ENCODE assay signal across 7 cellular contexts in genomic region chr9:137304383-137305059, GRCh38. TPM values are rescaled to one million over a fixed set of nuclear protein-coding genes. Genes with fewer than 3 reads are reported as not detected.
A peak's percentile ranks its signal among the peaks of the same experiment; 100 is the strongest.
DNase-seq lines count a peak whose midpoint lies in the region; ATAC-seq and TF ChIP-seq lines count a peak whose summit lies in the region.
"Had no signal": no experiment of that assay in that cellular context is flagged by ENCODE, and none has a peak within 500 bp of the region (broad histone marks: within the 10 kb centered on the region; RNA-seq: fewer than 3 reads in every experiment).

No MANE protein-coding gene starts in this region.

- H3K4ac ChIP-seq in neuronal stem cell (ENCODE audit: low read length): peak overlapping the region; percentile 95

- no peak overlapping the region for H3K4me2 ChIP-seq in neuronal stem cell (ENCODE audit: insufficient read depth, low read length, poor library complexity, severe bottlenecking)

- H2BK120ac ChIP-seq in neuronal stem cell (ENCODE audit: low read depth, low read length): peak overlapping the region; percentile 92

- H2AFZ ChIP-seq in neuronal stem cell (ENCODE audit: low read length): peak overlapping the region; percentile 60

- DNase-seq in neuronal stem cell (ENCODE audit: low spot score) (no peak), NCI-H2196 (lab: John Stamatoyannopoulos, UW; ENCODE audit: unreplicated experiment) (no peak)

- no peak overlapping the region for H4K8ac ChIP-seq in neuronal stem cell (ENCODE audit: low read depth, low read length)

- H3K79me1 ChIP-seq in neuronal stem cell (ENCODE audit: low read depth, low read length): peaks cover 6% of the 10 kb centered on the region

- no peak overlapping the region for H3K4me3 ChIP-seq in neuronal stem cell (ENCODE audit: low read length in 2 of 2)

- H3K23ac ChIP-seq in neuronal stem cell (ENCODE audit: low read depth, low read length, poor library complexity): peak overlapping the region; percentile 17

- whole genome bisulfite sequencing in neuronal stem cell (ENCODE audit: extremely low coverage in 2 of 2, insufficient read length in 2 of 2, insufficient replicate concordance in 1 of 2), 2 donors: no CpG with 5 or more reads among the region's 16 CpGs

- H3K36me3 ChIP-seq in neuronal stem cell (replicated peaks in 1 of 2; ENCODE audit: control insufficient read depth in 2 of 2, insufficient read depth in 2 of 2, low read length in 2 of 2): no peaks in the 10 kb centered on the region

- peak overlapping the region; percentile 100 for H2BK15ac ChIP-seq in neuronal stem cell (ENCODE audit: low read length)

- no peak overlapping the region for H4K91ac ChIP-seq in neuronal stem cell (ENCODE audit: low read depth, low read length, poor library complexity)

- H3K27me3 ChIP-seq in neuronal stem cell (ENCODE audit: control insufficient read depth in 3 of 3, insufficient read depth in 3 of 3, low read depth in 1 of 3, low read length in 3 of 3): peaks cover 0 to 5% (median 3%) of the 10 kb centered on the region in 3 experiments

- H3K14ac ChIP-seq in neuronal stem cell (ENCODE audit: low read length): peak overlapping the region; percentile 94

- TF ChIP-seq CTCF in GM12873 (IDR thresholded peaks at IDR 0.05; ENCODE audit: insufficient read depth, low read depth, low read length, missing control alignments): peak; percentile 33

- ATAC-seq in HG02798 (IDR thresholded peaks at IDR 0.05; ENCODE audit: poor library complexity, unreplicated experiment) (no peak), GM18511 (IDR thresholded peaks at IDR 0.05; ENCODE audit: unreplicated experiment) (no peak)

- peak overlapping the region; percentile 99 for H3K18ac ChIP-seq in neuronal stem cell (ENCODE audit: low read length)

- H2AK5ac ChIP-seq in neuronal stem cell (ENCODE audit: low read depth, low read length): peak overlapping the region; percentile 100

- H3K9ac ChIP-seq in neuronal stem cell (ENCODE audit: low read depth, low read length, poor library complexity): peak overlapping the region; percentile 63

- H2BK12ac ChIP-seq in neuronal stem cell (ENCODE audit: low read length): peak overlapping the region; percentile 98

- peak overlapping the region; percentile 54 for H3K27ac ChIP-seq in cingulate gyrus (ENCODE audit: low read depth, low read length)
- H3K27ac ChIP-seq in neuronal stem cell (replicated peaks; ENCODE audit: low read length): peak overlapping the region; percentile 74

- peaks cover 47 to 50% of the 10 kb centered on the region in 2 donors for H3K4me1 ChIP-seq in neuronal stem cell (ENCODE audit: control insufficient read depth in 2 of 2, insufficient read depth in 1 of 2, low read depth in 1 of 2, low read length in 2 of 2)

- no peaks in the 10 kb centered on the region for H3K9me3 ChIP-seq in neuronal stem cell (replicated peaks in 1 of 2; ENCODE audit: control insufficient read depth in 2 of 2, insufficient read depth in 1 of 2, low read depth in 1 of 2, low read length in 2 of 2)

- peak overlapping the region; percentile 98 for H2BK5ac ChIP-seq in neuronal stem cell (ENCODE audit: low read length)

RNA-seq across cellular contexts. Expression of gene NRARP, which starts 2.5 kb away (rescaled TPM):
- polyA plus RNA-seq in neuronal stem cell (2013, experiment 1 of 2): 51.2 TPM
- 51.6 TPM for polyA plus RNA-seq in neuronal stem cell (2013, experiment 2 of 2)

RNA-seq across cellular contexts. Expression of gene TOR4A, which starts 27.0 kb away (rescaled TPM):
- polyA plus RNA-seq in neuronal stem cell (2013, experiment 1 of 2): 3.1 TPM
- 3.0 TPM for polyA plus RNA-seq in neuronal stem cell (2013, experiment 2 of 2)

RNA-seq across cellular contexts. Expression of gene NELFB, which starts 49.4 kb away (rescaled TPM):
- 45.7 TPM for polyA plus RNA-seq in neuronal stem cell (2013, experiment 1 of 2)
- 46.2 TPM for polyA plus RNA-seq in neuronal stem cell (2013, experiment 2 of 2)

RNA-seq across cellular contexts. Expression of gene STPG3, which starts 53.4 kb away (rescaled TPM):
- polyA plus RNA-seq in neuronal stem cell (2013, experiment 1 of 2): 0.07 TPM
- polyA plus RNA-seq in neuronal stem cell (2013, experiment 2 of 2): not detected
- polyA plus RNA-seq: neural cell had no signal
